Comparison of ENCODE assay signal across 1 cellular context in genomic region chr7:107687656-107688055, GRCh38.
A peak's percentile ranks its signal among the peaks of the same experiment; 100 is the strongest.
TF ChIP-seq lines count a peak whose summit lies in the region.

No MANE protein-coding gene starts in this region.

TF ChIP-seq in HCT116, 20 proteins besides CTCF, POLR2A, EP300 and RAD21 (continued from another document):
- peak; percentile 52; the same call in 1 of the 2 replicates for TF ChIP-seq ATF3 (IDR thresholded peaks at IDR 0.05)
- no peak for TF ChIP-seq EZH2 (IDR thresholded peaks at IDR 0.05)
- no peak for TF ChIP-seq SP1 (IDR thresholded peaks at IDR 0.05; ENCODE audit: low read depth)
